In genomic region chr4:114811564-114812360, GRCh38 we compare ENCODE assay signal across 1 cellular context.
A peak's percentile ranks its signal among the peaks of the same experiment; 100 is the strongest.
TF ChIP-seq lines count a peak whose summit lies in the region.

No MANE protein-coding gene starts in this region.

TF ChIP-seq in HEK293, 187 proteins besides CTCF, POLR2A, EP300 and RAD21 (continued from another document):
- TF ChIP-seq ZNF704 (tag by site-specific recombination; IDR thresholded peaks at IDR 0.05): no peak
- TF ChIP-seq ZNF280D (tag by site-specific recombination; IDR thresholded peaks at IDR 0.05): no peak
- peak; percentile 77 for TF ChIP-seq PRDM6 (tag by site-specific recombination; IDR thresholded peaks at IDR 0.05)
- no peak for TF ChIP-seq TCF7L2 (IDR thresholded peaks at IDR 0.05; ENCODE audit: borderline replicate concordance, low read depth, low read length)
- no peak for TF ChIP-seq ZNF280C (tag by site-specific recombination; IDR thresholded peaks at IDR 0.05)
- no peak for TF ChIP-seq ZBTB26 (tag by site-specific recombination; optimal IDR thresholded peaks at IDR 0.05)
- no peak for TF ChIP-seq GLI2 (tag by site-specific recombination; IDR thresholded peaks at IDR 0.05; ENCODE audit: borderline replicate concordance, low read depth)
- TF ChIP-seq ZNF138 (tag by site-specific recombination; IDR thresholded peaks at IDR 0.05; ENCODE audit: borderline replicate concordance): no peak
- no peak for TF ChIP-seq PBX3 (CRISPR knock-in tag; IDR thresholded peaks at IDR 0.05)
- no peak for TF ChIP-seq ZNF518A (tag by site-specific recombination; conservative IDR thresholded peaks at IDR 0.05; ENCODE audit: low read depth)
- no peak for TF ChIP-seq ZNF366 (tag by site-specific recombination; conservative IDR thresholded peaks at IDR 0.05)
- no peak for TF ChIP-seq ZNF19 (tag by site-specific recombination; IDR thresholded peaks at IDR 0.05; ENCODE audit: low read depth)
- no peak for TF ChIP-seq KLF1 (tag by site-specific recombination; IDR thresholded peaks at IDR 0.05)
- TF ChIP-seq ZFP3 (tag by site-specific recombination; IDR thresholded peaks at IDR 0.05; ENCODE audit: low read depth): peak; percentile 13; the same call in 1 of the 2 replicates
- no peak for TF ChIP-seq ZSCAN23 (tag by site-specific recombination; IDR thresholded peaks at IDR 0.05)
- TF ChIP-seq ZBTB48 (tag by site-specific recombination; IDR thresholded peaks at IDR 0.05): no peak
- TF ChIP-seq ZNF76 (tag by site-specific recombination; IDR thresholded peaks at IDR 0.05; ENCODE audit: borderline replicate concordance, low read depth): no peak
- no peak for TF ChIP-seq ZNF112 (tag by site-specific recombination; IDR thresholded peaks at IDR 0.05)
- no peak for TF ChIP-seq ZNF623 (tag by site-specific recombination; IDR thresholded peaks at IDR 0.05)
- TF ChIP-seq ZNF621 (tag by site-specific recombination; IDR thresholded peaks at IDR 0.05): no peak
- no peak for TF ChIP-seq ZNF248 (tag by site-specific recombination; IDR thresholded peaks at IDR 0.05)
- no peak for TF ChIP-seq ZNF140 (tag by site-specific recombination; IDR thresholded peaks at IDR 0.05)
- peak; percentile 72; the same call in 1 of the 2 replicates for TF ChIP-seq OVOL3 (tag by site-specific recombination; IDR thresholded peaks at IDR 0.05)
- TF ChIP-seq ZNF133 (tag by site-specific recombination; IDR thresholded peaks at IDR 0.05): no peak
- TF ChIP-seq ZNF18 (tag by site-specific recombination; IDR thresholded peaks at IDR 0.05): no peak
- peak; percentile 70; the same call in 1 of the 2 replicates for TF ChIP-seq ZNF394 (tag by site-specific recombination; IDR thresholded peaks at IDR 0.05; ENCODE audit: borderline replicate concordance)
- TF ChIP-seq ZNF221 (tag by site-specific recombination; IDR thresholded peaks at IDR 0.05; ENCODE audit: borderline replicate concordance): no peak
- TF ChIP-seq ZNF791 (tag by site-specific recombination; IDR thresholded peaks at IDR 0.05): no peak
- no peak for TF ChIP-seq ZNF580 (tag by site-specific recombination; IDR thresholded peaks at IDR 0.05)
- TF ChIP-seq MEIS1 (CRISPR knock-in tag; IDR thresholded peaks at IDR 0.05; ENCODE audit: borderline replicate concordance): no peak
TF ChIP-seq in HEK293: peak in this region for 11.
